8 cellular contexts compared by ENCODE assay signal in the genomic region with DNA sequence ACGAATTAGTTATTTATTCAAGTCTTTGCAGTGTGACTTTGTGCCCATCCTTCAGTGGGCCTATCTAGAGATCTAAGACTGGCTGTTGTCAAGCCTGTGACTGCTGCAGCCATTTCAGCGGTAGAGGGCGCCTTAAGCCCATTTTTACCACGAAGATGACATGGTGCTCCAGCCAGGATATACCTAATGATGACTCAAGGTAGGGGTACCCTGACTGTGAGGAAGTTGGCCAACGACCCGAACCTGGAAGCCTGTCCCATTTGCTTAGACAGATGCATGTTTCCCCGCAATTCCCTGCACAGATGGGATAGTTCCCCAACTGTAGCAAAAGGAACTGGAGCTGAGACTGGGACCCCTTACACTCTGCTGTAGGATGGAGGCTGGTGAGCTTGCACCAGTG. TPM values are rescaled to one million over a fixed set of nuclear protein-coding genes. Genes with fewer than 3 reads are reported as not detected.
DNase-seq lines count a peak whose midpoint lies in the region; ATAC-seq and TF ChIP-seq lines count a peak whose summit lies in the region.

No MANE protein-coding gene starts in this region.

- H3K9me3 Mint-ChIP-seq in stimulated activated effector memory CD8-positive, alpha-beta T cell treated with anti-CD3 and anti-CD28 coated beads, Interleukin-12 subunit alpha, Interleukin-12 subunit beta, amount 100 ng/mL, for 72 hours, result peaks cover 13% of the 10 kb centered on the region

- ATAC-seq in stimulated activated effector memory CD8-positive, alpha-beta T cell treated with anti-CD3 and anti-CD28 coated beads, Interleukin-12 subunit alpha, Interleukin-12 subunit beta, amount 100 ng/mL, for 72 hours, result no peak
- ATAC-seq in HG03175 (IDR thresholded peaks at IDR 0.05; ENCODE audit: unreplicated experiment), result no peak
- ATAC-seq in GM18519 (IDR thresholded peaks at IDR 0.05; ENCODE audit: low FRiP score, unreplicated experiment), result no peak

- TF ChIP-seq CTCF in GM12864 (IDR thresholded peaks at IDR 0.05; ENCODE audit: low read depth, low read length, missing control alignments), result peak; percentile 71

- no peak overlapping the region for H3K4me3 Mint-ChIP-seq in stimulated activated effector memory CD8-positive, alpha-beta T cell treated with anti-CD3 and anti-CD28 coated beads, Interleukin-12 subunit alpha, Interleukin-12 subunit beta, amount 100 ng/mL, for 72 hours

- peaks cover 19% of the 10 kb centered on the region for H3K4me1 Mint-ChIP-seq in stimulated activated effector memory CD8-positive, alpha-beta T cell treated with anti-CD3 and anti-CD28 coated beads, Interleukin-12 subunit alpha, Interleukin-12 subunit beta, amount 100 ng/mL, for 72 hours

- H3K4me3 ChIP-seq in GM12864 (ENCODE audit: low read depth, low read length), result no peak overlapping the region

- no peak overlapping the region for H3K27ac Mint-ChIP-seq in stimulated activated effector memory CD8-positive, alpha-beta T cell treated with anti-CD3 and anti-CD28 coated beads, Interleukin-12 subunit alpha, Interleukin-12 subunit beta, amount 100 ng/mL, for 72 hours

- DNase-seq in GM12864 (ENCODE audit: low read depth), result peak; percentile 13
- DNase-seq in LHCN-M2 (ENCODE audit: low read depth), result peak; percentile 27
- DNase-seq in brain pericyte (ENCODE audit: low read depth, low spot score), result peak; percentile 5
- DNase-seq in myocyte (ENCODE audit: low read depth), result peak; percentile 11
- no peak for DNase-seq in stimulated activated effector memory CD8-positive, alpha-beta T cell treated with anti-CD3 and anti-CD28 coated beads, Interleukin-12 subunit alpha, Interleukin-12 subunit beta, amount 100 ng/mL, for 72 hours (ENCODE audit: low spot score in 2 of 2)
- DNase-seq in activated gamma-delta T cell treated with Interleukin-2 at 50 U/mL for 16 hours, result no peak

- H3K36me3 Mint-ChIP-seq in stimulated activated effector memory CD8-positive, alpha-beta T cell treated with anti-CD3 and anti-CD28 coated beads, Interleukin-12 subunit alpha, Interleukin-12 subunit beta, amount 100 ng/mL, for 72 hours, result peaks cover 5% of the 10 kb centered on the region

RNA-seq across cellular contexts. Expression of a gene that starts 41.3 kb away (rescaled TPM):
- total RNA-seq in LHCN-M2 (2014; rRNA removed) (8.3 and 16.5 TPM in 2 replicates), myocyte (11.1 and 17.9 TPM in 2 replicates)
- 4.5 TPM for polyA plus RNA-seq in LHCN-M2 (2012)
- polyA plus RNA-seq in myocyte (2012), result 6.3 TPM

RNA-seq across cellular contexts. Expression of a gene that starts 45.1 kb away (rescaled TPM):
- total RNA-seq in LHCN-M2 (2014; rRNA removed) (not detected in 2 replicates), myocyte (0.03 and 0.21 TPM in 2 replicates)
- not detected for polyA plus RNA-seq in LHCN-M2 (2012)
- 0.09 TPM for polyA plus RNA-seq in myocyte (2012)

Comparison
In these comparisons a context has a peak if more than half of its experiments do, and no peak if none do; other contexts are left out.
1. DNase-seq: peak in GM12864 (single experiment), LHCN-M2 (single experiment), brain pericyte (single experiment) and myocyte (single experiment); none in stimulated activated effector memory CD8-positive, alpha-beta T cell treated with anti-CD3 and anti-CD28 coated beads, Interleukin-12 subunit alpha, Interleukin-12 subunit beta, amount 100 ng/mL, for 72 hours (0 of 2) and activated gamma-delta T cell treated with Interleukin-2 at 50 U/mL for 16 hours (single experiment).